Comparison of ENCODE assay signal across 21 cellular contexts in genomic region chr11:26828291-26828690, GRCh38.
"Had no signal": no experiment of that assay in that cellular context is flagged by ENCODE, and none has a peak within 500 bp of the region (broad histone marks: within the 10 kb centered on the region; RNA-seq: fewer than 3 reads in every experiment).

No MANE protein-coding gene starts in this region.

- H3K9ac ChIP-seq: parathyroid adenoma had no signal

- DNase-seq: activated B cell treated with CpG ODN at 0.5 μM for 24 hours; activated CD4-positive, alpha-beta T cell treated with anti-CD3 and anti-CD28 coated beads, Interleukin-2, amount 10 ng/mL, durations not matched to agents 24 days and 14 days; activated CD8-positive, alpha-beta memory T cell treated with anti-CD3 and anti-CD28 coated beads, Interleukin-2, amount 50 U/mL, for 4 hours; activated CD8-positive, alpha-beta T cell treated with anti-CD3 and anti-CD28 coated beads, Interleukin-2, amount 10 ng/mL, durations not matched to agents 7 days and 5 days; activated effector memory CD4-positive, alpha-beta T cell treated with anti-CD3 and anti-CD28 coated beads, Interleukin-2, amount 50 U/mL, for 16 hours; activated T-cell treated with anti-CD3 and anti-CD28 coated beads, Interleukin-2, amount 50 U/mL, for 48 hours; amygdala; brain microvascular endothelial cell; esophagus squamous epithelium; head of caudate nucleus; left lung; Right ventricle myocardium superior; stimulated activated CD4-positive, alpha-beta T cell treated with anti-CD3 and anti-CD28 coated beads, Interleukin-4, amount 100 ng/mL, for 4 hours; stimulated activated CD8-positive, alpha-beta memory T cell treated with anti-CD3 and anti-CD28 coated beads, Interleukin-4, amount 100 ng/mL, for 48 hours; stimulated activated naive CD8-positive, alpha-beta T cell treated with anti-CD3 and anti-CD28 coated beads, Interleukin-15, Interleukin-2, amounts not matched to agents 100 U/mL and 50 U/mL, for 24 hours had no signal

- H2AFZ ChIP-seq: parathyroid adenoma had no signal

- H3K27ac ChIP-seq: brain microvascular endothelial cell, foreskin keratinocyte, parathyroid adenoma, right atrium auricular region, skin epidermis, suprapubic skin had no signal

- H3K36me3 ChIP-seq: brain microvascular endothelial cell, esophagus squamous epithelium, left lung, right atrium auricular region, suprapubic skin had no signal

- H3K27me3 ChIP-seq: brain microvascular endothelial cell, esophagus squamous epithelium, foreskin keratinocyte, left lung, right atrium auricular region, suprapubic skin had no signal

- ATAC-seq: activated CD8-positive, alpha-beta T cell treated with anti-CD3 and anti-CD28 coated beads, Interleukin-2, amount 10 ng/mL, durations not matched to agents 7 days and 5 days; left lung; stimulated activated naive CD8-positive, alpha-beta T cell treated with anti-CD3 and anti-CD28 coated beads, Interleukin-15, Interleukin-2, amounts not matched to agents 100 U/mL and 50 U/mL, for 24 hours had no signal

- H3K4me3 ChIP-seq: coronary artery, esophagus squamous epithelium, left lung, right atrium auricular region, skin epidermis, suprapubic skin had no signal

- H3K4me1 ChIP-seq: foreskin keratinocyte, left lung, parathyroid adenoma, right atrium auricular region, suprapubic skin had no signal

- H3K79me2 ChIP-seq: parathyroid adenoma had no signal
